In the genomic region with DNA sequence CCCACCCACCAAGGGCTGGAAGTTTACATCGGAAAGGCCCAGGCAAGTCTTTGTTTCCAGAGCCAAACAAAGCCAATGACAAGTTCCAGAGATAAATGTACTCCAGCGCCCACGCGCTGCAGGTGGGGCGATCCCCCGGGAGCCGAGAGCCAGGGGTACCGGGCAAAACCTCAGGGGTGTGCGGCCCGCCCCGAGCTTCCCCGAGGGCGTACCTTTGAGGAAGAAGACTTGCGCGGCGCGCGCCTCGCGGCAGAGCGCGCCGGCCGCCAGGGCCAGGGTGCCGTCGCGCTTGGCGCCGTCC, we compare ENCODE assay signal across 8 cellular contexts. TPM values are rescaled to one million over a fixed set of nuclear protein-coding genes. Genes with fewer than 3 reads are reported as not detected.
DNase-seq lines count a peak whose midpoint lies in the region; ATAC-seq and TF ChIP-seq lines count a peak whose summit lies in the region.

No MANE protein-coding gene starts in this region.

- BruUV-seq in Calu3 (replicated peaks; lab: Mats Ljungman, UMichigan): no TSS peak

- DNase-seq in Calu3 (no peak), NCI-H1417 treated with DMSO at 0.1 percent for 48 hours (lab: John Stamatoyannopoulos, UW) (peak; percentile 3), coronary artery (ENCODE audit: low spot score) (no peak), COLO668 (lab: John Stamatoyannopoulos, UW; ENCODE audit: unreplicated experiment) (no peak)

- H3K9me3 Mint-ChIP-seq in Calu3 (ENCODE audit: low read depth, unreplicated experiment): no peaks in the 10 kb centered on the region
- no peaks in the 10 kb centered on the region for H3K9me3 Mint-ChIP-seq in nephron

- TF ChIP-seq CTCF in Calu3 (IDR thresholded peaks at IDR 0.05; ENCODE audit: unreplicated experiment): no peak
- no peak for TF ChIP-seq CTCF in coronary artery (IDR thresholded peaks at IDR 0.05)
- TF ChIP-seq CTCF in nephron (IDR thresholded peaks at IDR 0.05; ENCODE audit: unreplicated experiment in 3 of 3): no peak

- ATAC-seq in GM21367 (IDR thresholded peaks at IDR 0.05; ENCODE audit: unreplicated experiment): no peak
- no peak for ATAC-seq in HG03108 (IDR thresholded peaks at IDR 0.05; ENCODE audit: unreplicated experiment)
- no peak for ATAC-seq in HG02852 (IDR thresholded peaks at IDR 0.05; ENCODE audit: unreplicated experiment)

- H3K4me1 Mint-ChIP-seq in Calu3 (ENCODE audit: low read depth, unreplicated experiment): peaks cover 66% of the 10 kb centered on the region
- H3K4me1 Mint-ChIP-seq in nephron: peaks cover 66% of the 10 kb centered on the region

- H3K4me3 ChIP-seq in coronary artery: peak overlapping the region; percentile 86

- peak overlapping the region; percentile 93 to 98 for H3K27ac ChIP-seq in coronary artery

- H3K27ac Mint-ChIP-seq in Calu3 (ENCODE audit: unreplicated experiment): peak overlapping the region; percentile 95
- H3K27ac Mint-ChIP-seq in nephron: peak overlapping the region; percentile 94 to 98 (median 96)

- intact Hi-C loops in Calu3 (cut with micrococcal nuclease; ENCODE audit: unreplicated experiment): loop anchor here (1.0 to 5.0 kb wide), 4 partner anchors 37 to 162 kb away; partner anchors contain the start of gene ERGIC1

- H3K27me3 Mint-ChIP-seq in Calu3 (ENCODE audit: unreplicated experiment) (no peaks in the 10 kb centered on the region), nephron (ENCODE audit: low read depth) (no peaks in the 10 kb centered on the region)

- peak overlapping the region; percentile 88 for H3K4me3 Mint-ChIP-seq in Calu3 (ENCODE audit: low read depth, unreplicated experiment)
- peak overlapping the region; percentile 96 to 98 (median 97) for H3K4me3 Mint-ChIP-seq in nephron

- CTCF ChIA-PET in Calu3 (lab: Charles Lee): interaction anchor here (0.6 to 3.8 kb wide), 10 partner anchors 12 to 512 kb away, joined by 3 to 20 read pairs (median 10); no protein-coding TSS in a partner anchor

- peaks cover 84% of the 10 kb centered on the region for H3K36me3 Mint-ChIP-seq in Calu3 (ENCODE audit: insufficient read depth, unreplicated experiment)
- H3K36me3 Mint-ChIP-seq in nephron (ENCODE audit: low read depth): peaks cover 29% of the 10 kb centered on the region

RNA-seq across cellular contexts. Expression of gene DUSP1, which starts 0.7 kb away (rescaled TPM):
- total RNA-seq in Calu3 (2022): 38.1 and 50.5 TPM in 2 replicates
